Comparison of ENCODE assay signal across 1 cellular context in the genomic region with DNA sequence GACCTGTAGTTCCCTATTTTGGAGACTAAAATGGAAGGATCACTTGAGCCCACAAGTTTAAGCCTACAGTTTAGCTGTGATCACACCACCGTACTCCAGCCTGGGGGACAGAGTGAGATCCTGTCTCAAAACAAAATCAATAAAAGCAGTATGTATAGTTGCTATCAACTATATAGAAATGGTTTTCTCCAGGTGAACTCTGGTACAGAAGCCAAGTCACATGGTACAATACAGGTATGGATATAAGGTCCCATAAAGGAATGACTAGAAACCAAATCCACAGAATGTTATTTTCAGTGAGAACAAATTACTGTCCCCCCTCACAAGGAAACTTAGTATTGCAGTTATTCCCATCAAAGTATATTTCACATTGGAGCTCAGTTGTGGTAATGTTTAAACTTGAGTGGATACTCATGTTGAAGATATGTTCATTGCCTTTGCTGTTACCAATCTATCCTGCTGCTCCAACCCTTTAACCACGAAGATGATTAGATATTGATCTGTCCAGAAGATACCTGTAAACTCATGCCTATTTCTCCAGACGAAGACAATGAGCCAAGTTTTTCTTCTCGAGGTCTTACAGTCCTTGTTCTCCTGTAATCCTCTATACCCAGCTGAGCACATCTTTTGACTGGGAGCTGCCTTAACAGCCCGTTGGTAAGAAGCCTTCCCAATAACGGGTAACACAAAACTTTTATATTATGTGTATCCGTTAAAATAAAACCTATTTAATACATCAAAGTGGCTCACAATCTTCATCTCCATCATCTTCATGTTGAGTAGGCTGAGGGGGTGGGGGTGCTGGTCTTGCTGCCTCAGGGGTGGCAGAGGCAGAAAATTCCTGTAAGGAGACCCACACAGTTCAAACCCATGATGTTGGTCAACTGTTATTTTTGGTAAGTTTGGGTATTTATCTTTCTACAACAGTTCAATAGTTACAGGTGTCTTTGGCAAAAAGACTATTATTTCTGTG.
TF ChIP-seq lines count a peak whose summit lies in the region.

No MANE protein-coding gene starts in this region.

TF ChIP-seq in HCT116, 20 proteins besides CTCF, POLR2A, EP300 and RAD21 (continued from another document):
- TF ChIP-seq YY1 (IDR thresholded peaks at IDR 0.05; ENCODE audit: extremely low read depth, insufficient replicate concordance, low read depth, low read length) (no peak), TCF7L2 (IDR thresholded peaks at IDR 0.05; ENCODE audit: borderline replicate concordance, extremely low read depth, insufficient read depth, insufficient read length) (no peak), FOSL1 (IDR thresholded peaks at IDR 0.05; ENCODE audit: low read depth) (no peak), EZH2phosphoT487 (IDR thresholded peaks at IDR 0.05; ENCODE audit: borderline replicate concordance) (no peak)
